17 cellular contexts compared by ENCODE assay signal in genomic region chr6:45987866-45988265, GRCh38. TPM values are rescaled to one million over a fixed set of nuclear protein-coding genes. Genes with fewer than 3 reads are reported as not detected.
DNase-seq lines count a peak whose midpoint lies in the region; ATAC-seq and TF ChIP-seq lines count a peak whose summit lies in the region.
"Had no signal": no experiment of that assay in that cellular context is flagged by ENCODE, and none has a peak within 500 bp of the region (broad histone marks: within the 10 kb centered on the region; RNA-seq: fewer than 3 reads in every experiment).

No MANE protein-coding gene starts in this region.

- H3K27ac Mint-ChIP-seq in Caco-2 (ENCODE audit: unreplicated experiment), result peak overlapping the region; percentile 76

- DNase-seq in Caco-2 (peak; percentile 38 to 50), HT-29 (ENCODE audit: low spot score) (peak; percentile 13), kidney tubule cell (ENCODE audit: low spot score) (peak; percentile 4), psoas muscle (no peak), OCI-M2 (lab: John Stamatoyannopoulos, UW; ENCODE audit: unreplicated experiment) (no peak), DMS79 treated with DMSO at 0.1 percent for 48 hours (lab: John Stamatoyannopoulos, UW) (no peak)
- DNase-seq: AML-193, DND-41, NCI-H1105 treated with DMSO at 0.1 percent for 48 hours, NCI-H1694 treated with DMSO at 0.1 percent for 48 hours, NCI-H510A treated with DMSO at 0.1 percent for 48 hours, NCI-H774, SHP77 treated with DMSO at 0.1 percent for 48 hours had no signal

- H3K36me3 ChIP-seq in Caco-2 (ENCODE audit: control insufficient read depth, insufficient read depth, low read length) (no peaks in the 10 kb centered on the region), psoas muscle (ENCODE audit: insufficient read depth in 1 of 2, low read depth in 1 of 2) (peaks cover 0 to 7% of the 10 kb centered on the region in 2 donors)

- no peaks in the 10 kb centered on the region for H3K9me3 Mint-ChIP-seq in Caco-2 (ENCODE audit: unreplicated experiment)

- ATAC-seq in psoas muscle (no peak), HG02678 (IDR thresholded peaks at IDR 0.05; ENCODE audit: unreplicated experiment) (no peak)
- ATAC-seq: K562 had no signal

- peak overlapping the region; percentile 87 for H3K27ac ChIP-seq in psoas muscle
- H3K27ac ChIP-seq: C4-2B had no signal

- peaks cover 8% of the 10 kb centered on the region for H3K36me3 Mint-ChIP-seq in Caco-2 (ENCODE audit: insufficient read depth, unreplicated experiment)

- no peak for TF ChIP-seq CTCF in Caco-2 (IDR thresholded peaks at IDR 0.05; ENCODE audit: insufficient read depth in 1 of 2, low read depth in 1 of 2, low read length in 1 of 2, severe bottlenecking in 1 of 2, unreplicated experiment in 1 of 2)
- no peak for TF ChIP-seq CTCF in psoas muscle (IDR thresholded peaks at IDR 0.05)

- H3K4me3 Mint-ChIP-seq in Caco-2 (ENCODE audit: unreplicated experiment), result no peak overlapping the region

- H3K9me3 ChIP-seq in Caco-2 (no peaks in the 10 kb centered on the region), psoas muscle (no peaks in the 10 kb centered on the region)

- H3K4me1 ChIP-seq in Caco-2, result peaks cover 44% of the 10 kb centered on the region
- H3K4me1 ChIP-seq in psoas muscle, result peaks cover 90% of the 10 kb centered on the region

- peaks cover 24% of the 10 kb centered on the region for H3K4me1 Mint-ChIP-seq in Caco-2 (ENCODE audit: low read depth, unreplicated experiment)

- H3K4me3 ChIP-seq in Caco-2 (ENCODE audit: low read depth, low read length), result no peak overlapping the region
- H3K4me3 ChIP-seq in psoas muscle, result no peak overlapping the region
- H3K4me3 ChIP-seq: K562 had no signal

- BruUV-seq in Caco-2 (replicated peaks; lab: Mats Ljungman, UMichigan), result no TSS peak

- CTCF ChIA-PET in Caco-2 (lab: Charles Lee), result no interaction called here

- WGBS in psoas muscle, 3 donors, result 82 to 86% (median 85%) methylated on average over 1 of the region's 1 CpG

- H3K27me3 ChIP-seq in Caco-2 (replicated peaks; ENCODE audit: control insufficient read depth, insufficient read depth, low read length) (no peaks in the 10 kb centered on the region), psoas muscle (ENCODE audit: insufficient read depth in 3 of 3, low read length in 2 of 3) (no peaks in the 10 kb centered on the region)

- intact Hi-C loops in Caco-2 (cut with micrococcal nuclease; ENCODE audit: unreplicated experiment) (no loop called here), psoas muscle (cut with DNase I) (loop anchor here in 1 of 2 donors (5.0 kb wide), 1 partner anchor 36 kb away; no protein-coding TSS in a partner anchor)

- POLR2A ChIA-PET in Caco-2 (lab: Charles Lee), result no interaction called here

- H3K27me3 Mint-ChIP-seq in Caco-2 (ENCODE audit: insufficient read depth, unreplicated experiment), result no peaks in the 10 kb centered on the region

RNA-seq across cellular contexts. Expression of gene CLIC5, which starts 27.8 kb away (rescaled TPM):
- total RNA-seq in Caco-2 (2022) (15.1 and 15.6 TPM in 2 replicates), psoas muscle (100 to 1,000 TPM; 166 to 285 (median 211) TPM)
- total RNA-seq in HT-29 (2014; rRNA removed; shearing (Covaris generic)), result 4.0 and 7.4 TPM in 2 replicates
- polyA plus RNA-seq in psoas muscle, result 10 to 100 TPM; 30.2 to 84.5 (median 82.4) TPM
- total RNA-seq: G401 had no signal
- polyA plus RNA-seq: K562 had no signal

Comparison
In these comparisons a context has a peak if more than half of its experiments do, and no peak if none do; other contexts are left out.
1. DNase-seq: peak in Caco-2 (2 of 2), HT-29 (single experiment) and kidney tubule cell (single experiment); none in psoas muscle (0 of 2), OCI-M2 (single experiment) and DMS79 treated with DMSO at 0.1 percent for 48 hours (single experiment).
2. RNA of gene CLIC5, which starts 27.8 kb away (total RNA-seq): 166 to 285 TPM in psoas muscle; 15.1 to 15.6 TPM in Caco-2 and 4.0 to 7.4 TPM in HT-29; every median in the first group is over 10 times any median in the second.